Comparison of ENCODE assay signal across 8 cellular contexts in the genomic region with DNA sequence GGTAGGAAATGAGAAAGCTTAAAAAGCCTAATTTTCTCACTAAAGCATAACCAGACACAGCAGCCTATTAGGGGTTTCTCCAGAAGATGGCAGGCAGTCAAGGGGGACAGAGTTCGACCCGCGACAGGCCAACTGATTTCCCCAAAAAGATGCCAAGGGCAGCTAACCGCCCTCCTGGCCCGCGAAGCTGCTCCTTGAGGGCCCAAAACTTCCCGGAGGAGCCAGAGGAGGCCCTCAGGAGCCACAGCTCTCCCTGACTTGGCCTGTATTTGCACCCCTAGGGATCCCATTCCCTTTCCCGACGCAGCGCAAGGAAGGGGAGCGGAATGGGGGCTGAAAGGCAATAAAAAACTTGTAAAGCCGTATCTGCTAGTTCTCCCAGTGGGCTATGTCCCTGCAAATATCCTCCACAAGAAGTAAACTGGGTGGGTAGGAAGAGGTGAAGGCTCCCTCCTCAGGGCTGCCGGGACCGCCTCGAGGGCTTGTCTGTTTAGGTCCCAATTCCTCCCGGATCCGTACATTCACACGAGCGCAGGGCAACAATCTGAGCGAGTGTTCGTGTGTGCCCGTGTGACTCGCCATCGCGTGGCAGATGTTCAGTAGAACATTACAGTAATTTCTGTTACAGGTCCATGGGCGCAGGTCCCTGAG. TPM values are rescaled to one million over a fixed set of nuclear protein-coding genes. Genes with fewer than 3 reads are reported as not detected.
DNase-seq lines count a peak whose midpoint lies in the region; ATAC-seq, FAIRE-seq and TF ChIP-seq lines count a peak whose summit lies in the region.

No MANE protein-coding gene starts in this region.

- H3K36me3 ChIP-seq in HUES48 (ENCODE audit: control insufficient read depth, insufficient read depth, low read length) (peaks cover 8% of the 10 kb centered on the region; the same call in 1 of the 2 replicates), brain microvascular endothelial cell (replicated peaks) (peaks cover 3% of the 10 kb centered on the region), HepG2 (replicated peaks in 1 of 2; ENCODE audit: control insufficient read depth in 1 of 2, insufficient read depth in 2 of 2, low read length in 2 of 2) (peaks cover 0 to 10% of the 10 kb centered on the region in 2 experiments; a peak in 3 of 5 replicates), tibial artery (peaks cover 0 to 4% (median 3%) of the 10 kb centered on the region in 3 donors)

- ATAC-seq in Right ventricle myocardium inferior (peak; percentile 23), HepG2 (peak; percentile 45; the same call in 2 of the 3 replicates)

- H3K4me1 ChIP-seq in HUES48 (ENCODE audit: control insufficient read depth, insufficient read depth, low read length): peaks cover 9% of the 10 kb centered on the region; the same call in 1 of the 2 replicates
- peaks cover 49% of the 10 kb centered on the region for H3K4me1 ChIP-seq in HepG2 (ENCODE audit: insufficient read depth, low read length)
- peaks cover 0 to 33% (median 30%) of the 10 kb centered on the region in 4 donors for H3K4me1 ChIP-seq in tibial artery

- 39% methylated on average over 25 of the region's 26 CpGs for WGBS in HepG2 (ENCODE audit: low lambda C conversion rate)

- no peaks in the 10 kb centered on the region for H4K20me1 ChIP-seq in HepG2 (ENCODE audit: insufficient read depth, low read length)

- peak; percentile 23 for TF ChIP-seq CTCF in brain microvascular endothelial cell (IDR thresholded peaks at IDR 0.05; ENCODE audit: low read depth, low read length, missing control alignments)
- TF ChIP-seq CTCF in HepG2 (CRISPR knock-in tag; IDR thresholded peaks at IDR 0.05): no peak
- TF ChIP-seq CTCF in tibial artery (IDR thresholded peaks at IDR 0.05): no peak
- no peak for TF ChIP-seq CTCF in GM20000 (IDR thresholded peaks at IDR 0.05; ENCODE audit: extremely low read depth, missing control alignments)

- H3K4me2 ChIP-seq in HepG2 (ENCODE audit: low read depth, low read length): peak overlapping the region; percentile 97

- TF ChIP-seq EP300 in HepG2 (IDR thresholded peaks at IDR 0.05; ENCODE audit: low read depth in 2 of 2, low read length in 2 of 2) (no peak), HepG2 (CRISPR knock-in tag; IDR thresholded peaks at IDR 0.05; ENCODE audit: borderline replicate concordance) (no peak)

- CTCF ChIA-PET in HepG2 (lab: Yijun Ruan, JAX; ENCODE audit: low intra/inter-chr PET ratio, low total read pairs): no interaction called here

- no peaks in the 10 kb centered on the region for H3K27me3 ChIP-seq in HUES48 (ENCODE audit: control insufficient read depth, insufficient read depth, low read length)
- H3K27me3 ChIP-seq in brain microvascular endothelial cell (replicated peaks): peaks cover 6% of the 10 kb centered on the region
- H3K27me3 ChIP-seq in HepG2 (ENCODE audit: control insufficient read depth in 1 of 2, insufficient read depth in 2 of 2, low read length in 2 of 2): peaks cover 0 to 10% of the 10 kb centered on the region in 2 experiments; a peak in 3 of 5 replicates
- H3K27me3 ChIP-seq in tibial artery: peaks cover 0 to 3% of the 10 kb centered on the region in 2 donors

- peak overlapping the region; percentile 87 for H3K4me3 ChIP-seq in HUES48 (ENCODE audit: low read depth, low read length)
- H3K4me3 ChIP-seq in brain microvascular endothelial cell (ENCODE audit: low read depth, low read length): peak overlapping the region; percentile 97
- H3K4me3 ChIP-seq in HepG2 (replicated peaks in 1 of 3; ENCODE audit: insufficient read depth in 1 of 3, low read depth in 2 of 3, low read length in 3 of 3): peak overlapping the region; percentile 67 to 88 (median 68)
- H3K4me3 ChIP-seq in tibial artery: peak overlapping the region; percentile 59 to 85

- BruUV-seq in HepG2 (replicated peaks; lab: Mats Ljungman, UMichigan): TSS peak; percentile 92

- 0 out of 2 replicates have a peak, but pooled peaks have one; percentile 40 for TF ChIP-seq RAD21 in HepG2 (CRISPR knock-in tag; IDR thresholded peaks at IDR 0.05)

- peaks cover 14% of the 10 kb centered on the region for H3K79me2 ChIP-seq in HepG2 (ENCODE audit: insufficient read depth, low read length)

- intact Hi-C loops in Right ventricle myocardium inferior (cut with DNase I): loop anchor here (2.0 kb wide), 2 partner anchors 63 to 73 kb away; partner anchors contain the start of genes MCEE, MPHOSPH10 and TEX261
- intact Hi-C loops in cardiac septum (cut with DNase I): loop anchor here (1.0 to 5.0 kb wide), 2 partner anchors 63 to 75 kb away; partner anchors contain the start of genes MCEE, MPHOSPH10 and TEX261
- intact Hi-C loops in HepG2 (cut with micrococcal nuclease; ENCODE audit: unreplicated experiment): loop anchor here (5.0 kb wide), 1 partner anchor 60 kb away; no protein-coding TSS in a partner anchor
- intact Hi-C loops in tibial artery (cut with DNase I; ENCODE audit: low total_unique reads): no loop called here

- H2AFZ ChIP-seq in HepG2 (ENCODE audit: low read length): no peak overlapping the region

- DNase-seq in Right ventricle myocardium inferior (ENCODE audit: missing footprints): no peak
- DNase-seq in cardiac septum (ENCODE audit: low spot score): no peak
- DNase-seq in brain microvascular endothelial cell: no peak
- no peak for DNase-seq in HepG2 (ENCODE audit: low spot score)
- no peak for DNase-seq in tibial artery
- no peak for DNase-seq in NK-92 (lab: John Stamatoyannopoulos, UW; ENCODE audit: unreplicated experiment)
- DNase-seq in GM20000 (ENCODE audit: low spot score): no peak

- no peak for FAIRE-seq in HepG2 (lab: Jason Lieb, UNC)

- POLR2A ChIA-PET in HepG2 (lab: Yijun Ruan, JAX): interaction anchor here (0.6 to 2.2 kb wide), 39 partner anchors 8 to 1819 kb away, joined by 3 to 36 read pairs (median 4); partner anchors contain the start of genes ATP6V1B1, MCEE, MPHOSPH10 and NFU1

- H3K9ac ChIP-seq in HUES48 (ENCODE audit: low read depth, low read length) (peak overlapping the region; percentile 50), HepG2 (ENCODE audit: insufficient read depth, low read depth, low read length) (peak overlapping the region; percentile 74)

- in situ Hi-C loops in brain microvascular endothelial cell (cut with HindIII; ENCODE audit: low pct_ligation_motif_present, low sequenced_read_pairs): no loop called here
- in situ Hi-C loops in HepG2 (cut with HindIII; ENCODE audit: extremely low pct_ligation_motif_present, low pct_unique_long_range_greater_than_20kb): no loop called here

- peak overlapping the region; percentile 91 for H3K27ac ChIP-seq in HUES48 (ENCODE audit: low read depth, low read length)
- peak overlapping the region; percentile 94 for H3K27ac ChIP-seq in brain microvascular endothelial cell
- peak overlapping the region; percentile 66 for H3K27ac ChIP-seq in HepG2 (ENCODE audit: extremely low read length, insufficient read depth, low read length)
- peak overlapping the region; percentile 98 for H3K27ac ChIP-seq in tibial artery

- H3K9me3 ChIP-seq in HUES48 (ENCODE audit: control insufficient read depth, insufficient read depth, low read length) (no peaks in the 10 kb centered on the region), HepG2 (ENCODE audit: low read length) (no peaks in the 10 kb centered on the region), tibial artery (no peaks in the 10 kb centered on the region)

- TF ChIP-seq POLR2A in HepG2 (IDR thresholded peaks at IDR 0.05; ENCODE audit: insufficient read depth in 1 of 2, low read depth in 2 of 2, low read length in 2 of 2): no peak

TF ChIP-seq in HepG2, 621 proteins besides CTCF, POLR2A, EP300 and RAD21 (continues in another document):
- TF ChIP-seq ZC3H4 (CRISPR knock-in tag; IDR thresholded peaks at IDR 0.05; ENCODE audit: borderline replicate concordance) (peak; percentile 77; the same call in 1 of the 2 replicates), ZNF670 (CRISPR knock-in tag; IDR thresholded peaks at IDR 0.05; ENCODE audit: borderline replicate concordance) (no peak; the same call in none of the 2 replicates), ZNF451 (CRISPR knock-in tag; IDR thresholded peaks at IDR 0.05) (no peak)
- TF ChIP-seq, protein P1, sequence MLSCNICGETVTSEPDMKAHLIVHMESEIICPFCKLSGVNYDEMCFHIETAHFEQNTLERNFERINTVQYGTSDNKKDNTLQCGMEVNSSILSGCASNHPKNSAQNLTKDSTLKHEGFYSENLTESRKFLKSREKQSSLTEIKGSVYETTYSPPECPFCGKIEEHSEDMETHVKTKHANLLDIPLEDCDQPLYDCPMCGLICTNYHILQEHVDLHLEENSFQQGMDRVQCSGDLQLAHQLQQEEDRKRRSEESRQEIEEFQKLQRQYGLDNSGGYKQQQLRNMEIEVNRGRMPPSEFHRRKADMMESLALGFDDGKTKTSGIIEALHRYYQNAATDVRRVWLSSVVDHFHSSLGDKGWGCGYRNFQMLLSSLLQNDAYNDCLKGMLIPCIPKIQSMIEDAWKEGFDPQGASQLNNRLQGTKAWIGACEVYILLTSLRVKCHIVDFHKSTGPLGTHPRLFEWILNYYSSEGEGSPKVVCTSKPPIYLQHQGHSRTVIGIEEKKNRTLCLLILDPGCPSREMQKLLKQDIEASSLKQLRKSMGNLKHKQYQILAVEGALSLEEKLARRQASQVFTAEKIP (CRISPR knock-in tag; IDR thresholded peaks at IDR 0.05; ENCODE audit: borderline replicate concordance): no peak

RNA-seq across cellular contexts. Expression of gene NAGK, which starts 0.8 kb away (rescaled TPM):
- total RNA-seq in Right ventricle myocardium inferior: 56.0 TPM
- 45.0 TPM for total RNA-seq in cardiac septum
- total RNA-seq in HepG2 (2016; rRNA removed; fragmentation: Illumina TruSeq; extraction: Trizol): 29.8 and 35.2 TPM in 2 replicates
- total RNA-seq in HepG2 (2016; cell fraction: cytosol; rRNA removed; fragmentation: Illumina TruSeq; extraction: Trizol; ENCODE audit: low read depth): 16.7 and 20.4 TPM in 2 replicates
- 28.4 and 34.5 TPM in 2 replicates for total RNA-seq in HepG2 (2016; cell fraction: insoluble cytoplasmic fraction; rRNA removed; fragmentation: Illumina TruSeq; extraction: Trizol)
- total RNA-seq in HepG2 (2016; cell fraction: membrane; rRNA removed; fragmentation: Illumina TruSeq; extraction: Trizol): 16.2 and 19.4 TPM in 2 replicates
- 25.1 and 33.7 TPM in 2 replicates for total RNA-seq in HepG2 (2016; cell fraction: nucleus; rRNA removed; fragmentation: Illumina TruSeq; extraction: Trizol)
- 24.4 and 32.1 TPM in 2 replicates for polyA plus RNA-seq in HepG2 (2011; rRNA removed)
- 26.2 and 27.6 TPM in 2 replicates for polyA plus RNA-seq in HepG2 (2011; cell fraction: cytosol; rRNA removed)
- polyA plus RNA-seq in HepG2 (2011; cell fraction: nucleus; rRNA removed): 79.7 and 80.0 TPM in 2 replicates
- polyA plus RNA-seq in HepG2 (2012): 21.9 and 25.9 TPM in 2 replicates
- 13.2 and 15.1 TPM in 2 replicates for polyA plus RNA-seq in HepG2 (2016; cell fraction: cytosol; fragmentation: Illumina TruSeq; extraction: Trizol; ENCODE audit: low read depth)
- 36.5 and 39.9 TPM in 2 replicates for polyA plus RNA-seq in HepG2 (2016; cell fraction: insoluble cytoplasmic fraction; fragmentation: Illumina TruSeq; extraction: Trizol; ENCODE audit: low read depth)
- polyA plus RNA-seq in HepG2 (2016; cell fraction: membrane; fragmentation: Illumina TruSeq; extraction: Trizol; ENCODE audit: low read depth): 11.9 and 13.2 TPM in 2 replicates
- polyA plus RNA-seq in HepG2 (2016; cell fraction: nucleus; fragmentation: Illumina TruSeq; extraction: Trizol; ENCODE audit: insufficient read depth, low read depth): 64.5 and 73.2 TPM in 2 replicates
- polyA minus RNA-seq in HepG2 (2011; rRNA and poly(A)+ RNA removed; ENCODE audit: low replicate concordance): 27.8 and 45.7 TPM in 2 replicates
- 7.1 and 10.9 TPM in 2 replicates for polyA minus RNA-seq in HepG2 (2011; cell fraction: cytosol; rRNA and poly(A)+ RNA removed)
- 54.0 and 54.8 TPM in 2 replicates for polyA minus RNA-seq in HepG2 (2011; cell fraction: nucleus; rRNA and poly(A)+ RNA removed)
